Comparison of ENCODE assay signal across 1 cellular context in the genomic region with DNA sequence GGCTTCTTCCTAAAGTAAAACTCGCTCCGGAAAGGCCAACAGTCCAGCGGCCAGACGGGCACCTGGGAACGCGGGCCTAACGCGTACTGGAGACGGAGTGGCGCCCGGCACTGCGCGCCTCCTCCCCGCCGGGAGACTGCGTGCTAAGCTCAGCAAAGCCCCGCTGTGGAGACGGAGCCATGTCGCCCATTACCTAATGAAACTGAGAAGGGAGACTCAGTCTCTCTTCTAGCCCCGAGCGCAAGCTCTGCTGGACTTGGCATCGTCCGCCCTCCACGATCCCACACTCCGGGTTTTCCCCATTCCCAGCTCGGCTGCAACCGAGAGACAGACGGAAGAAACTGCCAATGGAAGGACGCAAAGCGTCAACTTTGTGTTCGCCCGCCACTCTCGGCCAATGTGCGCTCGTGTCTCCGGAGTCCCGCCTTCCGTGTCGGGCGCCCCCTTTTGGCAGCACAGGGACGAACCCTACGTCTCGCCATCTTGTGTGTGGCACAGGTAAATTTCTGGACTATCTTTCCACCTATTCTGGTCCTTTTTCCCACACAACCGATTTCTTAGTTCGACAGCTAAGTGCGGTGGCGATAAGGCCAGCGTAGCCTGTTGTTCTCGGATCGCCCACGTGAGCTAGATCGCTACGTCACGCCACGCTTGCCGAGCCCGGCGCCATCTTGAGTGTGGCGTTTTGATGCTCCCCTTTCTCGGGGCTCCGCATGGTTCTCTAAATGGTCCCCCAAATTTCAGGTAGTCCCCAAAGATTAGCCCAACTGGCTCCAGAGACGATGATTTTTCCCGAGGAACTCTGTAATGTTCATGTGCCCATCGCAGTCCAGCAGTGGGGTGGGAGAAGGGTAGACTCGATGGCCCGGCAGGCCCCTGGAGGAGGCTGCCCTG.
TF ChIP-seq lines count a peak whose summit lies in the region.

No MANE protein-coding gene starts in this region.

TF ChIP-seq in K562, 482 proteins besides CTCF, POLR2A, EP300 and RAD21 (continued from another document and continues in another):
- TF ChIP-seq, protein P1, sequence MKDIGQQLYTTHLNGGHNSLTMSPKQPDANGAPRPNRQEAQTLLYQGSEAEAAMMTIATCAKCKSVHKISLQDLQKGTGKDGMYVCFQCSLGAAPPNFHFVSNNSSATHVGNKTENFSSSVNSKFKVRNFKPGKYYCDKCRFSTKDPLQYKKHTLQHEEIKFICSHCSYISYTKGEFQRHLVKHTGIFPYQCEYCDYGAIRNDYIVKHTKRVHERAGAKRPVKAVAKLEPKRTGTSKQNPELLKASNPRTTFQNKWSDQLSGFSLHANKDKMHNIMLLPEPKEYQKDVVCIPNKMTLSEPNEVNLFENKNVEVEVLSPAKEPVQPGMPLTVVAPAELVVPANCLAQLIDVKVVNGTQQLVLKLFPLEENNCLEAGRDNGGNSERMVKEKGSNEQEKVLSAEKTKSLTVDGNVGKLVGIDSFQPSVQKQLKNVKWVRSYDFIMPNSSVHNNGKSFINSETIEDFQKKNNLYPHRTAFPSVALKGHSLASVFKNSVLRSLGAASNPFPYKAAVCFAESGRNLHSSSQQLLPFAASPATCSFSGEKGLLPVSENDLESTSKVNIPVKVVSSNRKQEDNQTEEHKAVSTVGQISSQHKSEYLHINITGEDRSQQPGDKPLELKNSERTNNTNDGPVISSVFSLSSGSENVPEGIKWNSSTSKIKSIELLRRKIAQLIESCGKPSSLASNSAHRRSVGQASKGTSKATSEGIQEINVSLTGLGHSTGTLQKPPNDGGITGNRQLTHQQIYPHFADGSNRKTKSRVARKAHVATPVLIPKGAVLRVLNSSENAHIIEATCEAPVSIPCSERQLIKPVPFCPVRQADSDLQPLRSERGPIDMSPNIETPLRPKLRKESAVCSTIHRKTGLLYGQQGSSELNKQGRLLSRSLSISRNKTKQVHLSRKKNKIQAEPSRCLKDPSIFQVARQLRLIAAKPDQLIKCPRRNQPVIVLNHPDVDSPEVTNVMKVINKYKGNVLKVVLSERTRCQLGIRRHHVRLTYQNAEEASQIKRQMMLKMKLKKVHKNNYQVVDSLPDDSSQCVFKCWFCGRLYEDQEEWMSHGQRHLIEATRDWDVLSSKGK (CRISPR knock-in tag; IDR thresholded peaks at IDR 0.05): no peak
- TF ChIP-seq TAL1 (IDR thresholded peaks at IDR 0.05) (no peak), MEF2D (tag; conservative IDR thresholded peaks at IDR 0.05; ENCODE audit: low read depth) (no peak; the same call in 1 of the 2 replicates), RBM15 (IDR thresholded peaks at IDR 0.05; ENCODE audit: insufficient read depth, low read length) (no peak), ZNF79 (CRISPR knock-in tag; IDR thresholded peaks at IDR 0.05; ENCODE audit: low read depth) (peak; percentile 15; the same call in 1 of the 2 replicates), NRF1 (conservative IDR thresholded peaks at IDR 0.05 in 1 of 2, IDR thresholded peaks at IDR 0.05 in 1 of 2) (peak; percentile 2 to 36; a peak in 1 of 4 replicates), FOXA1 (IDR thresholded peaks at IDR 0.05; ENCODE audit: borderline replicate concordance) (no peak), SMC3 (conservative IDR thresholded peaks at IDR 0.05; ENCODE audit: insufficient read depth, low read depth, low read length) (no peak), ATF7 (IDR thresholded peaks at IDR 0.05) (peak; percentile 61), GABPA (tag; conservative IDR thresholded peaks at IDR 0.05; ENCODE audit: low read depth) (peak; percentile 47; the same call in 1 of the 2 replicates), PRPF4 (IDR thresholded peaks at IDR 0.05; ENCODE audit: insufficient read depth, low read depth, low read length, poor library complexity, severe bottlenecking) (no peak), CC2D1A (IDR thresholded peaks at IDR 0.05) (0 out of 2 replicates have a peak, but pooled peaks have one; percentile 12), ZNF507 (tag; conservative IDR thresholded peaks at IDR 0.05) (no peak), CCNT2 (IDR thresholded peaks at IDR 0.05; ENCODE audit: borderline replicate concordance, extremely low read depth, insufficient read length, low read depth, low read length) (peak; percentile 47), CSDE1 (IDR thresholded peaks at IDR 0.05) (peak in 1 of 2 experiments; percentile 96; a peak in 2 of 4 replicates)
- TF ChIP-seq, protein P2, sequence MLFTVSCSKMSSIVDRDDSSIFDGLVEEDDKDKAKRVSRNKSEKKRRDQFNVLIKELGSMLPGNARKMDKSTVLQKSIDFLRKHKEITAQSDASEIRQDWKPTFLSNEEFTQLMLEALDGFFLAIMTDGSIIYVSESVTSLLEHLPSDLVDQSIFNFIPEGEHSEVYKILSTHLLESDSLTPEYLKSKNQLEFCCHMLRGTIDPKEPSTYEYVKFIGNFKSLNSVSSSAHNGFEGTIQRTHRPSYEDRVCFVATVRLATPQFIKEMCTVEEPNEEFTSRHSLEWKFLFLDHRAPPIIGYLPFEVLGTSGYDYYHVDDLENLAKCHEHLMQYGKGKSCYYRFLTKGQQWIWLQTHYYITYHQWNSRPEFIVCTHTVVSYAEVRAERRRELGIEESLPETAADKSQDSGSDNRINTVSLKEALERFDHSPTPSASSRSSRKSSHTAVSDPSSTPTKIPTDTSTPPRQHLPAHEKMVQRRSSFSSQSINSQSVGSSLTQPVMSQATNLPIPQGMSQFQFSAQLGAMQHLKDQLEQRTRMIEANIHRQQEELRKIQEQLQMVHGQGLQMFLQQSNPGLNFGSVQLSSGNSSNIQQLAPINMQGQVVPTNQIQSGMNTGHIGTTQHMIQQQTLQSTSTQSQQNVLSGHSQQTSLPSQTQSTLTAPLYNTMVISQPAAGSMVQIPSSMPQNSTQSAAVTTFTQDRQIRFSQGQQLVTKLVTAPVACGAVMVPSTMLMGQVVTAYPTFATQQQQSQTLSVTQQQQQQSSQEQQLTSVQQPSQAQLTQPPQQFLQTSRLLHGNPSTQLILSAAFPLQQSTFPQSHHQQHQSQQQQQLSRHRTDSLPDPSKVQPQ (CRISPR knock-in tag; IDR thresholded peaks at IDR 0.05; ENCODE audit: borderline replicate concordance): no peak
- TF ChIP-seq, protein P3, sequence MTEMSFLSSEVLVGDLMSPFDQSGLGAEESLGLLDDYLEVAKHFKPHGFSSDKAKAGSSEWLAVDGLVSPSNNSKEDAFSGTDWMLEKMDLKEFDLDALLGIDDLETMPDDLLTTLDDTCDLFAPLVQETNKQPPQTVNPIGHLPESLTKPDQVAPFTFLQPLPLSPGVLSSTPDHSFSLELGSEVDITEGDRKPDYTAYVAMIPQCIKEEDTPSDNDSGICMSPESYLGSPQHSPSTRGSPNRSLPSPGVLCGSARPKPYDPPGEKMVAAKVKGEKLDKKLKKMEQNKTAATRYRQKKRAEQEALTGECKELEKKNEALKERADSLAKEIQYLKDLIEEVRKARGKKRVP (CRISPR knock-in tag; IDR thresholded peaks at IDR 0.05): no peak
- TF ChIP-seq, protein P4, sequence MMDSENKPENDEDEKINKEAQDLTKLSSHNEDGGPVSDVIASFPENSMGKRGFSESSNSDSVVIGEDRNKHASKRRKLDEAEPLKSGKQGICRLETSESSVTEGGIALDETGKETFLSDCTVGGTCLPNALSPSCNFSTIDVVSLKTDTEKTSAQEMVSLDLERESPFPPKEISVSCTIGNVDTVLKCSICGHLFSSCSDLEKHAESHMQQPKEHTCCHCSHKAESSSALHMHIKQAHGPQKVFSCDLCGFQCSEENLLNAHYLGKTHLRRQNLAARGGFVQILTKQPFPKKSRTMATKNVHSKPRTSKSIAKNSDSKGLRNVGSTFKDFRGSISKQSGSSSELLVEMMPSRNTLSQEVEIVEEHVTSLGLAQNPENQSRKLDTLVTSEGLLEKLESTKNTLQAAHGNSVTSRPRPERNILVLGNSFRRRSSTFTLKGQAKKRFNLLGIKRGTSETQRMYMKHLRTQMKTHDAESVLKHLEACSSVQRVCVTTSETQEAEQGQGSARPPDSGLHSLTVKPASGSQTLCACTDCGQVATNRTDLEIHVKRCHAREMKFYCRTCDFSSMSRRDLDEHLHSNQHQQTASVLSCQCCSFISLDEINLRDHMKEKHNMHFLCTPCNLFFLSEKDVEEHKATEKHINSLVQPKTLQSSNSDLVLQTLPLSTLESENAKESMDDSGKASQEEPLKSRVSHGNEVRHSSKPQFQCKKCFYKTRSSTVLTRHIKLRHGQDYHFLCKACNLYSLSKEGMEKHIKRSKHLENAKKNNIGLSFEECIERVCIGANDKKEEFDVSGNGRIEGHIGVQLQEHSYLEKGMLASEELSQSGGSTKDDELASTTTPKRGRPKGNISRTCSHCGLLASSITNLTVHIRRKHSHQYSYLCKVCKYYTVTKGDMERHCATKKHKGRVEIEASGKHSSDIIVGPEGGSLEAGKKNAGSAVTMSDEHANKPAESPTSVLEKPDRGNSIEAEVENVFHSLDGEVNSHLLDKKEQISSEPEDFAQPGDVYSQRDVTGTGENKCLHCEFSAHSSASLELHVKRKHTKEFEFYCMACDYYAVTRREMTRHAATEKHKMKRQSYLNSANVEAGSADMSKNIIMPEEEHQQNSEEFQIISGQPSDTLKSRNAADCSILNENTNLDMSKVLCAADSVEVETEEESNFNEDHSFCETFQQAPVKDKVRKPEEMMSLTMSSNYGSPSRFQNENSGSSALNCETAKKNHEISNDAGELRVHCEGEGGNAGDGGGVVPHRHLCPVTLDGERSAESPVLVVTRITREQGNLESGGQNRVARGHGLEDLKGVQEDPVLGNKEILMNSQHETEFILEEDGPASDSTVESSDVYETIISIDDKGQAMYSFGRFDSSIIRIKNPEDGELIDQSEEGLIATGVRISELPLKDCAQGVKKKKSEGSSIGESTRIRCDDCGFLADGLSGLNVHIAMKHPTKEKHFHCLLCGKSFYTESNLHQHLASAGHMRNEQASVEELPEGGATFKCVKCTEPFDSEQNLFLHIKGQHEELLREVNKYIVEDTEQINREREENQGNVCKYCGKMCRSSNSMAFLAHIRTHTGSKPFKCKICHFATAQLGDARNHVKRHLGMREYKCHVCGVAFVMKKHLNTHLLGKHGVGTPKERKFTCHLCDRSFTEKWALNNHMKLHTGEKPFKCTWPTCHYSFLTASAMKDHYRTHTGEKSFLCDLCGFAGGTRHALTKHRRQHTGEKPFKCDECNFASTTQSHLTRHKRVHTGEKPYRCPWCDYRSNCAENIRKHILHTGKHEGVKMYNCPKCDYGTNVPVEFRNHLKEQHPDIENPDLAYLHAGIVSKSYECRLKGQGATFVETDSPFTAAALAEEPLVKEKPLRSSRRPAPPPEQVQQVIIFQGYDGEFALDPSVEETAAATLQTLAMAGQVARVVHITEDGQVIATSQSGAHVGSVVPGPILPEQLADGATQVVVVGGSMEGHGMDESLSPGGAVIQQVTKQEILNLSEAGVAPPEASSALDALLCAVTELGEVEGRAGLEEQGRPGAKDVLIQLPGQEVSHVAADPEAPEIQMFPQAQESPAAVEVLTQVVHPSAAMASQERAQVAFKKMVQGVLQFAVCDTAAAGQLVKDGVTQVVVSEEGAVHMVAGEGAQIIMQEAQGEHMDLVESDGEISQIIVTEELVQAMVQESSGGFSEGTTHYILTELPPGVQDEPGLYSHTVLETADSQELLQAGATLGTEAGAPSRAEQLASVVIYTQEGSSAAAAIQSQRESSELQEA (IDR thresholded peaks at IDR 0.05; ENCODE audit: low read depth): no peak
- TF ChIP-seq, protein P5, sequence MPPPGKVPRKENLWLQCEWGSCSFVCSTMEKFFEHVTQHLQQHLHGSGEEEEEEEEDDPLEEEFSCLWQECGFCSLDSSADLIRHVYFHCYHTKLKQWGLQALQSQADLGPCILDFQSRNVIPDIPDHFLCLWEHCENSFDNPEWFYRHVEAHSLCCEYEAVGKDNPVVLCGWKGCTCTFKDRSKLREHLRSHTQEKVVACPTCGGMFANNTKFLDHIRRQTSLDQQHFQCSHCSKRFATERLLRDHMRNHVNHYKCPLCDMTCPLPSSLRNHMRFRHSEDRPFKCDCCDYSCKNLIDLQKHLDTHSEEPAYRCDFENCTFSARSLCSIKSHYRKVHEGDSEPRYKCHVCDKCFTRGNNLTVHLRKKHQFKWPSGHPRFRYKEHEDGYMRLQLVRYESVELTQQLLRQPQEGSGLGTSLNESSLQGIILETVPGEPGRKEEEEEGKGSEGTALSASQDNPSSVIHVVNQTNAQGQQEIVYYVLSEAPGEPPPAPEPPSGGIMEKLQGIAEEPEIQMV (tag; conservative IDR thresholded peaks at IDR 0.05; ENCODE audit: low read depth): no peak
- TF ChIP-seq, protein P6, sequence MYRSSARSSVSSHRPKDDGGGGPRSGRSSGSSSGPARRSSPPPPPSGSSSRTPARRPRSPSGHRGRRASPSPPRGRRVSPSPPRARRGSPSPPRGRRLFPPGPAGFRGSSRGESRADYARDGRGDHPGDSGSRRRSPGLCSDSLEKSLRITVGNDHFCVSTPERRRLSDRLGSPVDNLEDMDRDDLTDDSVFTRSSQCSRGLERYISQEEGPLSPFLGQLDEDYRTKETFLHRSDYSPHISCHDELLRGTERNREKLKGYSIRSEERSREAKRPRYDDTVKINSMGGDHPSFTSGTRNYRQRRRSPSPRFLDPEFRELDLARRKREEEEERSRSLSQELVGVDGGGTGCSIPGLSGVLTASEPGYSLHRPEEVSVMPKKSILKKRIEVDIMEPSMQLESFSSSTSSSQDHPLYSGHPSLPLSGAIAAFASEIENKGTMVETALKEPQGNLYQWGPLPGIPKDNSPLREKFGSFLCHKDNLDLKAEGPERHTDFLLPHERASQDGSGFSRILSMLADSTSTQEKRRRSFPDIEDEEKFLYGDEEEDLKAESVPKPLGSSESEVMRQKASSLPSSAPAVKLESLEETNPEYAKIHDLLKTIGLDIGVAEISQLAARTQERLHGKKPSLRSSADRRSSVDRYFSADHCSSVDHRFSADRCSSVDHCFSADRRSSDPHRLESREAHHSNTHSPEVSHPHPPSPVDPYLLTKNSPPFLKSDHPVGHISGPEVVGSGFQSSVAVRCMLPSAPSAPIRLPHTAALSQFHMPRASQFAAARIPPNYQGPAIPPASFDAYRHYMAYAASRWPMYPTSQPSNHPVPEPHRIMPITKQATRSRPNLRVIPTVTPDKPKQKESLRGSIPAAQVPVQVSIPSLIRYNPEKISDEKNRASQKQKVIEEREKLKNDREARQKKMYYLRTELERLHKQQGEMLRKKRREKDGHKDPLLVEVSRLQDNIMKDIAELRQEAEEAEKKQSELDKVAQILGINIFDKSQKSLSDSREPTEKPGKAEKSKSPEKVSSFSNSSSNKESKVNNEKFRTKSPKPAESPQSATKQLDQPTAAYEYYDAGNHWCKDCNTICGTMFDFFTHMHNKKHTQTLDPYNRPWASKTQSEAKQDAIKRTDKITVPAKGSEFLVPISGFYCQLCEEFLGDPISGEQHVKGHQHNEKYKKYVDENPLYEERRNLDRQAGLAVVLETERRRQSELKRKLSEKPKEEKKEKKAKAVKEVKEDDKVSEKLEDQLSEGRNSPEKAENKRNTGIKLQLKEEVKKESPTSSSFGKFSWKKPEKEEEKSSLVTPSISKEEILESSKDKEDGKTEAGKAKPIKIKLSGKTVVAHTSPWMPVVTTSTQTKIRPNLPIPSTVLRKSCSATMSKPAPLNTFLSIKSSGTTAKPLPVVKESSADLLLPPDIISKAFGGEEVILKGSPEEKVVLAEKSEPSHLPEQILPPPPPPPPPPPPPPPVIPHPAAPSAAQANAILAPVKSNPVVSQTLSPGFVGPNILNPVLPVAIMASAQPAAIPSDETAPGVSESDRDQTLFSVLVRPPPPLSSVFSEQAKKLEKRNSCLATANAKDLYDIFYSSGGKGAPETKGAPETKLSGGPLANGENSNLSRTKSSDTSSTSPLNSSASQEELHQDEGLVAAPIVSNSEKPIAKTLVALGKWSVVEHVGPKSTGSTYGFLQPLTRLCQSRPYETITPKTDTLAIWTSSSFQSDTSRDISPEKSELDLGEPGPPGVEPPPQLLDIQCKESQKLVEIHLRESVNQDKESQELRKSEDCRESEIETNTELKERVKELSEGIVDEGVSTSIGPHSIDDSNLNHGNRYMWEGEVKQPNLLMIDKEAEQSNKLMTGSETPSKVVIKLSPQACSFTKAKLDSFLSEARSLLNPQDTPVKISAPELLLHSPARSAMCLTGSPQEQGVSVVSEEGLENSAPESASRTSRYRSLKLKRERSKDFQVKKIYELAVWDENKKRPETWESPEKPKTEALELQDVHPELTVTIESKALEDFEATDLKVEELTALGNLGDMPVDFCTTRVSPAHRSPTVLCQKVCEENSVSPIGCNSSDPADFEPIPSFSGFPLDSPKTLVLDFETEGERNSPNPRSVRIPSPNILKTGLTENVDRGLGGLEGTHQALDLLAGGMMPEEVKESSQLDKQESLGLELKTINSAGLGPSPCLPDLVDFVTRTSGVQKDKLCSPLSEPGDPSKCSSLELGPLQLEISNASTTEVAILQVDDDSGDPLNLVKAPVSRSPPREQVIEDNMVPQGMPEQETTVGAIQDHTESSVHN (IDR thresholded peaks at IDR 0.05; ENCODE audit: borderline replicate concordance in 1 of 2, low read depth in 1 of 2): no peak
